Comparison of ENCODE assay signal across 2 cellular contexts in genomic region chr20:46935394-46936017, GRCh38.
A peak's percentile ranks its signal among the peaks of the same experiment; 100 is the strongest.
TF ChIP-seq lines count a peak whose summit lies in the region.

No MANE protein-coding gene starts in this region.

TF ChIP-seq in HepG2, 621 proteins besides CTCF, POLR2A, EP300 and RAD21 (continued from another document):
- TF ChIP-seq ZNF407 (CRISPR knock-in tag; IDR thresholded peaks at IDR 0.05; ENCODE audit: not compliant biosample characterization) (no peak), ZNF772 (CRISPR knock-in tag; IDR thresholded peaks at IDR 0.05) (no peak)
TF ChIP-seq in HepG2: peak in this region for 3.

TF ChIP-seq in WTC11, 78 proteins besides CTCF, POLR2A, EP300 and RAD21:
- no peak for TF ChIP-seq STAT6 (CRISPR knock-in tag; conservative IDR thresholded peaks at IDR 0.05; ENCODE audit: low read depth)
- TF ChIP-seq HMGA2 (CRISPR knock-in tag; IDR thresholded peaks at IDR 0.05) = peak; percentile 53; the same call in 1 of the 2 replicates
TF ChIP-seq in WTC11: peak in this region for 1.
